ENCODE assay signal across 1 cellular context in the genomic region with DNA sequence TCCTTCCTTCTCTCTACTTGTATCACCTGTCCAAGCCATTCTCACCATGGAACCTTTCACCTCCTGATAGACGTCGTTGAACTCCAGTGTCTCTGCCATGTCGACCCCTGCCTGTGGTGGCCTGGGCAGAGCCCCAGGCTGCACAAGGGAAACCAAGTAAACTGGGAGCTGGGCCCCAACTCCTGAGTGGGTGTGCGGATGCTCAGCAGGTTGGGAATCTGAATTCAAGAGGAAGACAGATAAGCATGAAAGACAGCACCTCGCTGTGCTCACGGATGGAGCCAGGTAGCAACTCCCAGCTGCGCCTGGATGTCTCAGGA.
TF ChIP-seq lines count a peak whose summit lies in the region.

No MANE protein-coding gene starts in this region.

TF ChIP-seq in endothelial cell of umbilical vein, 7 proteins besides CTCF, POLR2A, EP300 and RAD21:
- no peak for TF ChIP-seq MYC (IDR thresholded peaks at IDR 0.05; ENCODE audit: low read depth, low read length)
- TF ChIP-seq EZH2 (IDR thresholded peaks at IDR 0.05; ENCODE audit: borderline replicate concordance, low read depth, low read length, severe bottlenecking): no peak
- no peak for TF ChIP-seq FOS (IDR thresholded peaks at IDR 0.05; ENCODE audit: borderline replicate concordance, insufficient read depth, low read length)
- TF ChIP-seq, protein P1, sequence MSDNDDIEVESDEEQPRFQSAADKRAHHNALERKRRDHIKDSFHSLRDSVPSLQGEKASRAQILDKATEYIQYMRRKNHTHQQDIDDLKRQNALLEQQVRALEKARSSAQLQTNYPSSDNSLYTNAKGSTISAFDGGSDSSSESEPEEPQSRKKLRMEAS (IDR thresholded peaks at IDR 0.05; ENCODE audit: insufficient read depth, insufficient read length): no peak
- no peak for TF ChIP-seq GATA2 (IDR thresholded peaks at IDR 0.05; ENCODE audit: insufficient read depth, insufficient read length, low read depth, low read length)
- no peak for TF ChIP-seq POLR2AphosphoS5 (IDR thresholded peaks at IDR 0.05; ENCODE audit: insufficient read depth, low read depth, low read length)
TF ChIP-seq in endothelial cell of umbilical vein: peak in this region for 0.
